11 cellular contexts compared by ENCODE assay signal in genomic region chr1:20702416-20702815, GRCh38. TPM values are rescaled to one million over a fixed set of nuclear protein-coding genes. Genes with fewer than 3 reads are reported as not detected.
DNase-seq lines count a peak whose midpoint lies in the region; ATAC-seq and TF ChIP-seq lines count a peak whose summit lies in the region.
"Had no signal": no experiment of that assay in that cellular context is flagged by ENCODE, and none has a peak within 500 bp of the region (broad histone marks: within the 10 kb centered on the region; RNA-seq: fewer than 3 reads in every experiment).

No MANE protein-coding gene starts in this region.

- no peak overlapping the region for H3K27ac ChIP-seq in CD8-positive, alpha-beta memory T cell (ENCODE audit: low read depth, low read length)
- no peak overlapping the region for H3K27ac ChIP-seq in colonic mucosa

- peaks cover 0 to 1% (median 0%) of the 10 kb centered on the region in 3 donors for H3K36me3 Mint-ChIP-seq in CD8-positive, alpha-beta memory T cell
- H3K36me3 Mint-ChIP-seq: memory B cell had no signal

- in situ Hi-C loops in ACHN (cut with HindIII; ENCODE audit: low pct_ligation_motif_present, low pct_unique_long_range_greater_than_20kb, low sequenced_read_pairs) (no loop called here), SK-MEL-5 (cut with HindIII; ENCODE audit: low pct_unique_long_range_greater_than_20kb, low sequenced_read_pairs) (no loop called here)

- no peaks in the 10 kb centered on the region for H3K9me3 ChIP-seq in CD8-positive, alpha-beta memory T cell (ENCODE audit: low read length)
- no peaks in the 10 kb centered on the region for H3K9me3 ChIP-seq in colonic mucosa

- no peaks in the 10 kb centered on the region for H3K9me3 Mint-ChIP-seq in CD8-positive, alpha-beta memory T cell
- H3K9me3 Mint-ChIP-seq: memory B cell had no signal

- DNase-seq in ACHN (peak; percentile 26), SK-MEL-5 (ENCODE audit: low read depth, low spot score) (peak; percentile 41), fibroblast of villous mesenchyme (ENCODE audit: low read depth) (peak; percentile 34), colonic mucosa (no peak)
- no peak for DNase-seq in CD8-positive, alpha-beta memory T cell
- DNase-seq: effector memory CD4-positive, alpha-beta T cell; NCI-H2171 had no signal

- H3K9ac ChIP-seq in colonic mucosa (ENCODE audit: low read depth in 2 of 2, low read length in 2 of 2) = no peak overlapping the region

- no peak overlapping the region for H3K4me3 ChIP-seq in fibroblast of villous mesenchyme (ENCODE audit: low read depth, low read length)
- no peak overlapping the region for H3K4me3 ChIP-seq in CD8-positive, alpha-beta memory T cell (ENCODE audit: low read length)
- H3K4me3 ChIP-seq in colonic mucosa = no peak overlapping the region

- CTCF ChIA-PET in CD8-positive, alpha-beta memory T cell (lab: Charles Lee) = interaction anchor here (1.0 to 1.1 kb wide), 2 partner anchors 28 to 493 kb away, joined by 3 to 5 read pairs; no protein-coding TSS in a partner anchor

- H3K4me1 ChIP-seq in CD8-positive, alpha-beta memory T cell (ENCODE audit: insufficient read depth, low read length) = no peaks in the 10 kb centered on the region
- H3K4me1 ChIP-seq in colonic mucosa = no peaks in the 10 kb centered on the region

- H3K4me1 Mint-ChIP-seq in CD8-positive, alpha-beta memory T cell = no peaks in the 10 kb centered on the region
- H3K4me1 Mint-ChIP-seq: memory B cell had no signal

- ATAC-seq in GM19328 (IDR thresholded peaks at IDR 0.05; ENCODE audit: unreplicated experiment) = no peak
- ATAC-seq in HG03139 (IDR thresholded peaks at IDR 0.05; ENCODE audit: unreplicated experiment) = no peak

- POLR2A ChIA-PET in CD8-positive, alpha-beta memory T cell (lab: Charles Lee) = no interaction called here

- intact Hi-C loops in colonic mucosa (cut with DNase I) = no loop called here

- H3K27me3 Mint-ChIP-seq in CD8-positive, alpha-beta memory T cell = no peaks in the 10 kb centered on the region

- H3K4me3 Mint-ChIP-seq in CD8-positive, alpha-beta memory T cell = no peak overlapping the region
- H3K4me3 Mint-ChIP-seq: memory B cell had no signal

- TF ChIP-seq CTCF in GM12873 (IDR thresholded peaks at IDR 0.05; ENCODE audit: insufficient read depth, low read depth, low read length, missing control alignments) = peak; percentile 49
- TF ChIP-seq CTCF in fibroblast of villous mesenchyme (IDR thresholded peaks at IDR 0.05; ENCODE audit: insufficient read depth, low read depth, low read length) = peak; percentile 64
- no peak for TF ChIP-seq CTCF in colonic mucosa (IDR thresholded peaks at IDR 0.05)

- no peaks in the 10 kb centered on the region for H3K36me3 ChIP-seq in CD8-positive, alpha-beta memory T cell (ENCODE audit: insufficient read depth, low read length)
- no peaks in the 10 kb centered on the region for H3K36me3 ChIP-seq in colonic mucosa

- no peak overlapping the region for H3K27ac Mint-ChIP-seq in CD8-positive, alpha-beta memory T cell
- H3K27ac Mint-ChIP-seq: memory B cell had no signal

- H3K27me3 ChIP-seq in CD8-positive, alpha-beta memory T cell (ENCODE audit: insufficient read depth, low read length, poor library complexity, severe bottlenecking) = no peaks in the 10 kb centered on the region
- no peaks in the 10 kb centered on the region for H3K27me3 ChIP-seq in colonic mucosa

RNA-seq across cellular contexts. Expression of gene KIF17, which starts 15.4 kb away (rescaled TPM):
- total RNA-seq in SK-MEL-5 (2014; rRNA removed; shearing (Covaris generic)) = 0.16 TPM in 1 of 2 replicates, not detected in the other
- polyA plus RNA-seq in SK-MEL-5 (2015; cell fraction: cytosol; rRNA removed) = not detected in 2 replicates
- polyA plus RNA-seq in SK-MEL-5 (2015; cell fraction: nucleus; rRNA removed) = 0.83 TPM in 1 of 2 replicates, not detected in the other
- total RNA-seq in fibroblast of villous mesenchyme (0.64 and 2.2 TPM in 2 replicates), colonic mucosa (1 to 10 TPM in 1 of 2 donors, under 1 TPM in 1; 0.27 to 1.4 TPM)
- not detected for total RNA-seq in CD8-positive, alpha-beta memory T cell
- not detected for polyA plus RNA-seq in CD8-positive, alpha-beta memory T cell

RNA-seq across cellular contexts. Expression of gene SH2D5, which starts 30.1 kb away (rescaled TPM):
- 3.4 and 3.7 TPM in 2 replicates for total RNA-seq in SK-MEL-5 (2014; rRNA removed; shearing (Covaris generic))
- polyA plus RNA-seq in SK-MEL-5 (2015; cell fraction: cytosol; rRNA removed) = 5.5 and 5.7 TPM in 2 replicates
- 23.1 and 24.5 TPM in 2 replicates for polyA plus RNA-seq in SK-MEL-5 (2015; cell fraction: nucleus; rRNA removed)
- 3.9 and 4.3 TPM in 2 replicates for total RNA-seq in fibroblast of villous mesenchyme
- under 1 TPM; 0.13 to 0.24 TPM for total RNA-seq in CD8-positive, alpha-beta memory T cell
- polyA plus RNA-seq in CD8-positive, alpha-beta memory T cell = not detected
- under 1 TPM in 1 of 2 donors, not detected in 1; 0.12 TPM for total RNA-seq in colonic mucosa

RNA-seq across cellular contexts. Expression of gene DDOST, which starts 41.2 kb away (rescaled TPM):
- 453 and 482 TPM in 2 replicates for total RNA-seq in SK-MEL-5 (2014; rRNA removed; shearing (Covaris generic))
- polyA plus RNA-seq in SK-MEL-5 (2015; cell fraction: cytosol; rRNA removed) = 622 and 693 TPM in 2 replicates
- 52.1 and 60.4 TPM in 2 replicates for polyA plus RNA-seq in SK-MEL-5 (2015; cell fraction: nucleus; rRNA removed)
- 164 and 203 TPM in 2 replicates for total RNA-seq in fibroblast of villous mesenchyme
- total RNA-seq in CD8-positive, alpha-beta memory T cell = 100 to 1,000 TPM; 191 to 201 TPM
- polyA plus RNA-seq in CD8-positive, alpha-beta memory T cell = 280 TPM
- 100 to 1,000 TPM; 233 to 364 TPM for total RNA-seq in colonic mucosa

Comparison
In these comparisons a context has a peak if more than half of its experiments do, and no peak if none do; other contexts are left out.
1. DNase-seq: peak in ACHN (single experiment), SK-MEL-5 (single experiment) and fibroblast of villous mesenchyme (single experiment); none in CD8-positive, alpha-beta memory T cell (0 of 5) and colonic mucosa (single experiment).